In genomic region chr22:21791635-21792625, GRCh38 we compare ENCODE assay signal across 1 cellular context.
TF ChIP-seq lines count a peak whose summit lies in the region.

No MANE protein-coding gene starts in this region.

TF ChIP-seq in HepG2, 621 proteins besides CTCF, POLR2A, EP300 and RAD21:
- TF ChIP-seq IRX3 (CRISPR knock-in tag; IDR thresholded peaks at IDR 0.05; ENCODE audit: borderline replicate concordance, low read depth) = no peak
- no peak for TF ChIP-seq BRD4 (CRISPR knock-in tag; IDR thresholded peaks at IDR 0.05)
- TF ChIP-seq, protein P1, sequence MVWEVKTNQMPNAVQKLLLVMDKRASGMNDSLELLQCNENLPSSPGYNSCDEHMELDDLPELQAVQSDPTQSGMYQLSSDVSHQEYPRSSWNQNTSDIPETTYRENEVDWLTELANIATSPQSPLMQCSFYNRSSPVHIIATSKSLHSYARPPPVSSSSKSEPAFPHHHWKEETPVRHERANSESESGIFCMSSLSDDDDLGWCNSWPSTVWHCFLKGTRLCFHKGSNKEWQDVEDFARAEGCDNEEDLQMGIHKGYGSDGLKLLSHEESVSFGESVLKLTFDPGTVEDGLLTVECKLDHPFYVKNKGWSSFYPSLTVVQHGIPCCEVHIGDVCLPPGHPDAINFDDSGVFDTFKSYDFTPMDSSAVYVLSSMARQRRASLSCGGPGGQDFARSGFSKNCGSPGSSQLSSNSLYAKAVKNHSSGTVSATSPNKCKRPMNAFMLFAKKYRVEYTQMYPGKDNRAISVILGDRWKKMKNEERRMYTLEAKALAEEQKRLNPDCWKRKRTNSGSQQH (CRISPR knock-in tag; IDR thresholded peaks at IDR 0.05; ENCODE audit: low read depth) = no peak
- TF ChIP-seq STAT5B (CRISPR knock-in tag; IDR thresholded peaks at IDR 0.05) = no peak
- no peak for TF ChIP-seq HCFC1 (IDR thresholded peaks at IDR 0.05; ENCODE audit: low read depth, low read length)
- no peak for TF ChIP-seq AKNA (CRISPR knock-in tag; IDR thresholded peaks at IDR 0.05; ENCODE audit: borderline replicate concordance)
- no peak for TF ChIP-seq SMARCE1 (IDR thresholded peaks at IDR 0.05; ENCODE audit: borderline replicate concordance)
- TF ChIP-seq SIX1 (CRISPR knock-in tag; IDR thresholded peaks at IDR 0.05; ENCODE audit: borderline replicate concordance) = no peak
- no peak for TF ChIP-seq ATRX (CRISPR knock-in tag; IDR thresholded peaks at IDR 0.05; ENCODE audit: borderline replicate concordance)
- TF ChIP-seq, protein P2, sequence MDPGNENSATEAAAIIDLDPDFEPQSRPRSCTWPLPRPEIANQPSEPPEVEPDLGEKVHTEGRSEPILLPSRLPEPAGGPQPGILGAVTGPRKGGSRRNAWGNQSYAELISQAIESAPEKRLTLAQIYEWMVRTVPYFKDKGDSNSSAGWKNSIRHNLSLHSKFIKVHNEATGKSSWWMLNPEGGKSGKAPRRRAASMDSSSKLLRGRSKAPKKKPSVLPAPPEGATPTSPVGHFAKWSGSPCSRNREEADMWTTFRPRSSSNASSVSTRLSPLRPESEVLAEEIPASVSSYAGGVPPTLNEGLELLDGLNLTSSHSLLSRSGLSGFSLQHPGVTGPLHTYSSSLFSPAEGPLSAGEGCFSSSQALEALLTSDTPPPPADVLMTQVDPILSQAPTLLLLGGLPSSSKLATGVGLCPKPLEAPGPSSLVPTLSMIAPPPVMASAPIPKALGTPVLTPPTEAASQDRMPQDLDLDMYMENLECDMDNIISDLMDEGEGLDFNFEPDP (CRISPR knock-in tag; conservative IDR thresholded peaks at IDR 0.05) = no peak
- TF ChIP-seq SOX6 (IDR thresholded peaks at IDR 0.05) = no peak
- TF ChIP-seq SOX6 (CRISPR knock-in tag; IDR thresholded peaks at IDR 0.05) = no peak
- no peak for TF ChIP-seq MAFG (CRISPR knock-in tag; IDR thresholded peaks at IDR 0.05)
- no peak for TF ChIP-seq ZNF567 (CRISPR knock-in tag; IDR thresholded peaks at IDR 0.05; ENCODE audit: borderline replicate concordance)
- no peak for TF ChIP-seq ZBTB21 (CRISPR knock-in tag; IDR thresholded peaks at IDR 0.05)
- TF ChIP-seq ARNTL (CRISPR knock-in tag; IDR thresholded peaks at IDR 0.05) = no peak
- TF ChIP-seq ZFP37 (CRISPR knock-in tag; IDR thresholded peaks at IDR 0.05; ENCODE audit: borderline replicate concordance) = no peak
- no peak for TF ChIP-seq RFXANK (CRISPR knock-in tag; IDR thresholded peaks at IDR 0.05)
- no peak for TF ChIP-seq ZNF44 (CRISPR knock-in tag; IDR thresholded peaks at IDR 0.05)
